ENCODE assay signal across 2 cellular contexts in the genomic region with DNA sequence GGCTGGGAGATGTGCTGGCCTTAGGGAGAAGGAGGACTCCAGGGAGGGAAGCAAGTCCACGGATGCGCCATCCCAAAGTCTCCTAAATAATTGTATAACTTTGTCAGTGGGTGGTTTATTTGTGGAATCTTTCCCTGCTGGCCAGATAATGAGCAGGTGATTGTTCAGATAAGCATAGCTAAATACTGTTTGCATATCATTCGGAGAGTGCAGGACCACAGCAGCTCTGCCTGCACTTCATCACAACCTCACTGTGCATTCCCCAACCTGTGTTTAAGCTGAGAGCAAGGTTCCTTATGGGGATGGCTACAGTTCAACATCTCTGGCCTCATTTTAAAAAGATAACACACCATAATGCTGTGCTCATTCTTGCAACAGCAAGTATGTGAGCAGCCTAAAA.
TF ChIP-seq lines count a peak whose summit lies in the region.

No MANE protein-coding gene starts in this region.

TF ChIP-seq in HepG2, 621 proteins besides CTCF, POLR2A, EP300 and RAD21 (continues in another document):
- TF ChIP-seq ELF3 (CRISPR knock-in tag; IDR thresholded peaks at IDR 0.05) (no peak), ZNF331 (CRISPR knock-in tag; IDR thresholded peaks at IDR 0.05) (no peak), ADNP (CRISPR knock-in tag; IDR thresholded peaks at IDR 0.05) (no peak), RFXAP (CRISPR knock-in tag; IDR thresholded peaks at IDR 0.05; ENCODE audit: borderline replicate concordance) (no peak), ZNF879 (CRISPR knock-in tag; IDR thresholded peaks at IDR 0.05) (no peak), ZNF720 (CRISPR knock-in tag; IDR thresholded peaks at IDR 0.05) (no peak), ZNF343 (CRISPR knock-in tag; IDR thresholded peaks at IDR 0.05) (no peak), NR3C1 (CRISPR knock-in tag; IDR thresholded peaks at IDR 0.05) (no peak), MTA1 (CRISPR knock-in tag; IDR thresholded peaks at IDR 0.05; ENCODE audit: borderline replicate concordance) (no peak), MBNL3 (CRISPR knock-in tag; conservative IDR thresholded peaks at IDR 0.05) (no peak)
- TF ChIP-seq, protein P1, sequence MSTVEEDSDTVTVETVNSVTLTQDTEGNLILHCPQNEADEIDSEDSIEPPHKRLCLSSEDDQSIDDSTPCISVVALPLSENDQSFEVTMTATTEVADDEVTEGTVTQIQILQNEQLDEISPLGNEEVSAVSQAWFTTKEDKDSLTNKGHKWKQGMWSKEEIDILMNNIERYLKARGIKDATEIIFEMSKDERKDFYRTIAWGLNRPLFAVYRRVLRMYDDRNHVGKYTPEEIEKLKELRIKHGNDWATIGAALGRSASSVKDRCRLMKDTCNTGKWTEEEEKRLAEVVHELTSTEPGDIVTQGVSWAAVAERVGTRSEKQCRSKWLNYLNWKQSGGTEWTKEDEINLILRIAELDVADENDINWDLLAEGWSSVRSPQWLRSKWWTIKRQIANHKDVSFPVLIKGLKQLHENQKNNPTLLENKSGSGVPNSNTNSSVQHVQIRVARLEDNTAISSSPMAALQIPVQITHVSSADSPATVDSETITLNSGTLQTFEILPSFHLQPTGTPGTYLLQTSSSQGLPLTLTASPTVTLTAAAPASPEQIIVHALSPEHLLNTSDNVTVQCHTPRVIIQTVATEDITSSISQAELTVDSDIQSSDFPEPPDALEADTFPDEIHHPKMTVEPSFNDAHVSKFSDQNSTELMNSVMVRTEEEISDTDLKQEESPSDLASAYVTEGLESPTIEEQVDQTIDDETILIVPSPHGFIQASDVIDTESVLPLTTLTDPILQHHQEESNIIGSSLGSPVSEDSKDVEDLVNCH (CRISPR knock-in tag; IDR thresholded peaks at IDR 0.05): no peak
- TF ChIP-seq, protein P2, sequence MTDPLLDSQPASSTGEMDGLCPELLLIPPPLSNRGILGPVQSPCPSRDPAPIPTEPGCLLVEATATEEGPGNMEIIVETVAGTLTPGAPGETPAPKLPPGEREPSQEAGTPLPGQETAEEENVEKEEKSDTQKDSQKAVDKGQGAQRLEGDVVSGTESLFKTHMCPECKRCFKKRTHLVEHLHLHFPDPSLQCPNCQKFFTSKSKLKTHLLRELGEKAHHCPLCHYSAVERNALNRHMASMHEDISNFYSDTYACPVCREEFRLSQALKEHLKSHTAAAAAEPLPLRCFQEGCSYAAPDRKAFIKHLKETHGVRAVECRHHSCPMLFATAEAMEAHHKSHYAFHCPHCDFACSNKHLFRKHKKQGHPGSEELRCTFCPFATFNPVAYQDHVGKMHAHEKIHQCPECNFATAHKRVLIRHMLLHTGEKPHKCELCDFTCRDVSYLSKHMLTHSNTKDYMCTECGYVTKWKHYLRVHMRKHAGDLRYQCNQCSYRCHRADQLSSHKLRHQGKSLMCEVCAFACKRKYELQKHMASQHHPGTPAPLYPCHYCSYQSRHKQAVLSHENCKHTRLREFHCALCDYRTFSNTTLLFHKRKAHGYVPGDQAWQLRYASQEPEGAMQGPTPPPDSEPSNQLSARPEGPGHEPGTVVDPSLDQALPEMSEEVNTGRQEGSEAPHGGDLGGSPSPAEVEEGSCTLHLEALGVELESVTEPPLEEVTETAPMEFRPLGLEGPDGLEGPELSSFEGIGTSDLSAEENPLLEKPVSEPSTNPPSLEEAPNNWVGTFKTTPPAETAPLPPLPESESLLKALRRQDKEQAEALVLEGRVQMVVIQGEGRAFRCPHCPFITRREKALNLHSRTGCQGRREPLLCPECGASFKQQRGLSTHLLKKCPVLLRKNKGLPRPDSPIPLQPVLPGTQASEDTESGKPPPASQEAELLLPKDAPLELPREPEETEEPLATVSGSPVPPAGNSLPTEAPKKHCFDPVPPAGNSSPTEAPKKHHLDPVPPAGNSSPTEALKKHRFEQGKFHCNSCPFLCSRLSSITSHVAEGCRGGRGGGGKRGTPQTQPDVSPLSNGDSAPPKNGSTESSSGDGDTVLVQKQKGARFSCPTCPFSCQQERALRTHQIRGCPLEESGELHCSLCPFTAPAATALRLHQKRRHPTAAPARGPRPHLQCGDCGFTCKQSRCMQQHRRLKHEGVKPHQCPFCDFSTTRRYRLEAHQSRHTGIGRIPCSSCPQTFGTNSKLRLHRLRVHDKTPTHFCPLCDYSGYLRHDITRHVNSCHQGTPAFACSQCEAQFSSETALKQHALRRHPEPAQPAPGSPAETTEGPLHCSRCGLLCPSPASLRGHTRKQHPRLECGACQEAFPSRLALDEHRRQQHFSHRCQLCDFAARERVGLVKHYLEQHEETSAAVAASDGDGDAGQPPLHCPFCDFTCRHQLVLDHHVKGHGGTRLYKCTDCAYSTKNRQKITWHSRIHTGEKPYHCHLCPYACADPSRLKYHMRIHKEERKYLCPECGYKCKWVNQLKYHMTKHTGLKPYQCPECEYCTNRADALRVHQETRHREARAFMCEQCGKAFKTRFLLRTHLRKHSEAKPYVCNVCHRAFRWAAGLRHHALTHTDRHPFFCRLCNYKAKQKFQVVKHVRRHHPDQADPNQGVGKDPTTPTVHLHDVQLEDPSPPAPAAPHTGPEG (CRISPR knock-in tag; IDR thresholded peaks at IDR 0.05): no peak

TF ChIP-seq in H1, 55 proteins besides CTCF, POLR2A, EP300 and RAD21:
- TF ChIP-seq HDAC6 (IDR thresholded peaks at IDR 0.05; ENCODE audit: low read depth, low read length): no peak
- no peak for TF ChIP-seq SUZ12 (IDR thresholded peaks at IDR 0.05; ENCODE audit: low read length)
- no peak for TF ChIP-seq EZH2 (IDR thresholded peaks at IDR 0.05; ENCODE audit: low read depth, low read length, severe bottlenecking)
- TF ChIP-seq BCL11A (IDR thresholded peaks at IDR 0.05; ENCODE audit: low read depth in 2 of 2, low read length in 2 of 2): no peak
- TF ChIP-seq, protein P3, sequence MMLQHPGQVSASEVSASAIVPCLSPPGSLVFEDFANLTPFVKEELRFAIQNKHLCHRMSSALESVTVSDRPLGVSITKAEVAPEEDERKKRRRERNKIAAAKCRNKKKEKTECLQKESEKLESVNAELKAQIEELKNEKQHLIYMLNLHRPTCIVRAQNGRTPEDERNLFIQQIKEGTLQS (IDR thresholded peaks at IDR 0.05; ENCODE audit: insufficient read depth, low read depth, low read length): no peak
- TF ChIP-seq SP2 (IDR thresholded peaks at IDR 0.05; ENCODE audit: low read length): no peak
- TF ChIP-seq, protein P4, sequence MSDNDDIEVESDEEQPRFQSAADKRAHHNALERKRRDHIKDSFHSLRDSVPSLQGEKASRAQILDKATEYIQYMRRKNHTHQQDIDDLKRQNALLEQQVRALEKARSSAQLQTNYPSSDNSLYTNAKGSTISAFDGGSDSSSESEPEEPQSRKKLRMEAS (IDR thresholded peaks at IDR 0.05): no peak
- no peak for TF ChIP-seq ASH2L (IDR thresholded peaks at IDR 0.05; ENCODE audit: low read length)
- TF ChIP-seq SIX5 (IDR thresholded peaks at IDR 0.05; ENCODE audit: low read depth, low read length): no peak
- TF ChIP-seq ZNF274 (IDR thresholded peaks at IDR 0.05; ENCODE audit: borderline replicate concordance, extremely low read depth, low read length): no peak
- TF ChIP-seq, protein P5, sequence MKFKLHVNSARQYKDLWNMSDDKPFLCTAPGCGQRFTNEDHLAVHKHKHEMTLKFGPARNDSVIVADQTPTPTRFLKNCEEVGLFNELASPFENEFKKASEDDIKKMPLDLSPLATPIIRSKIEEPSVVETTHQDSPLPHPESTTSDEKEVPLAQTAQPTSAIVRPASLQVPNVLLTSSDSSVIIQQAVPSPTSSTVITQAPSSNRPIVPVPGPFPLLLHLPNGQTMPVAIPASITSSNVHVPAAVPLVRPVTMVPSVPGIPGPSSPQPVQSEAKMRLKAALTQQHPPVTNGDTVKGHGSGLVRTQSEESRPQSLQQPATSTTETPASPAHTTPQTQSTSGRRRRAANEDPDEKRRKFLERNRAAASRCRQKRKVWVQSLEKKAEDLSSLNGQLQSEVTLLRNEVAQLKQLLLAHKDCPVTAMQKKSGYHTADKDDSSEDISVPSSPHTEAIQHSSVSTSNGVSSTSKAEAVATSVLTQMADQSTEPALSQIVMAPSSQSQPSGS (IDR thresholded peaks at IDR 0.05; ENCODE audit: low read length): no peak
- no peak for TF ChIP-seq TBP (IDR thresholded peaks at IDR 0.05; ENCODE audit: low read depth, low read length)
- no peak for TF ChIP-seq KDM4A (IDR thresholded peaks at IDR 0.05; ENCODE audit: low read depth, low read length, severe bottlenecking)
- no peak for TF ChIP-seq CEBPB (IDR thresholded peaks at IDR 0.05; ENCODE audit: low read depth, low read length)
- no peak for TF ChIP-seq BRCA1 (IDR thresholded peaks at IDR 0.05; ENCODE audit: low read depth, low read length)
